ENCODE assay signal across 22 cellular contexts in the genomic region with DNA sequence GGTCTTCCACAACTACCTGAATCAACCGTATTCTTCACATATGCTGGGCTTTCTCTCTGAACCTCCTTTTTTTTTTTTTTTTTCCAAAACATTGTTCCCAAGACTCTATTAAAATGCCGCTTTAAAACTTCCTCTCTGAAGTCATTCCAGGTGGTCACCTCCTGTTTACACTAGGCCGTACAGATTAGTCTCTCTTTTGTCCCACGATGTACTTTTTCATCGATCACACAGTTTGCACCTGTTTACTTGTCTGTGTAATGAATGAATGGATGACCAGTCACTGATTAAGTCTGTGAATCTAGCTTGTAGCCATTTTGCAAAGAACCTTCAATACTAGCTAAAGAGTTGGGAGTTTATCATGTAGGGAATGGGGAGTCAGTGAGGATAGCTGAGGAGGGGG. TPM values are rescaled to one million over a fixed set of nuclear protein-coding genes. Genes with fewer than 3 reads are reported as not detected.
DNase-seq lines count a peak whose midpoint lies in the region; ATAC-seq, FAIRE-seq and TF ChIP-seq lines count a peak whose summit lies in the region.
"Had no signal": no experiment of that assay in that cellular context is flagged by ENCODE, and none has a peak within 500 bp of the region (broad histone marks: within the 10 kb centered on the region; RNA-seq: fewer than 3 reads in every experiment).

No MANE protein-coding gene starts in this region.

- no peaks in the 10 kb centered on the region for H4K20me1 ChIP-seq in HepG2 (ENCODE audit: insufficient read depth, low read length)

- H3K4me3 ChIP-seq in HepG2 (replicated peaks in 1 of 3; ENCODE audit: insufficient read depth in 1 of 3, low read depth in 2 of 3, low read length in 3 of 3) (no peak overlapping the region), right lobe of liver (no peak overlapping the region)
- H3K4me3 ChIP-seq: GM23338 had no signal

- H3K4me3 Mint-ChIP-seq in progenitor cell of endocrine pancreas (ENCODE audit: low read depth) = peak overlapping the region; percentile 3
- H3K4me3 Mint-ChIP-seq in activated naive CD8-positive, alpha-beta T cell treated with anti-CD3 and anti-CD28 coated beads, Interleukin-2, amount 50 U/mL, for 24 hours = no peak overlapping the region
- H3K4me3 Mint-ChIP-seq: CD4-positive, alpha-beta memory T cell; GM23338; H9 had no signal

- POLR2A ChIA-PET in HepG2 (lab: Yijun Ruan, JAX) = interaction anchor here (0.7 kb wide), 1 partner anchor 74 kb away, joined by 3 read pairs; the partner anchor contains the start of gene TP53I3

- H3K9ac ChIP-seq in HepG2 (ENCODE audit: insufficient read depth, low read depth, low read length) = no peak overlapping the region

- TF ChIP-seq EP300 in HepG2 (IDR thresholded peaks at IDR 0.05; ENCODE audit: low read depth in 2 of 2, low read length in 2 of 2) (peak in 1 of 2 experiments; percentile 55; a peak in 1 of 4 replicates), HepG2 (CRISPR knock-in tag; IDR thresholded peaks at IDR 0.05; ENCODE audit: borderline replicate concordance) (no peak)

- no peak for TF ChIP-seq POLR2A in HepG2 (IDR thresholded peaks at IDR 0.05; ENCODE audit: insufficient read depth in 1 of 2, low read depth in 2 of 2, low read length in 2 of 2)
- no peak for TF ChIP-seq POLR2A in right lobe of liver (IDR thresholded peaks at IDR 0.05)

- FAIRE-seq in HepG2 (lab: Jason Lieb, UNC) = no peak
- FAIRE-seq: GM12891, GM18507 had no signal

- no peak overlapping the region for H2AFZ ChIP-seq in HepG2 (ENCODE audit: low read length)
- H2AFZ ChIP-seq: GM23338 had no signal

- peak; percentile 60 for DNase-seq in HepG2 (ENCODE audit: low spot score)
- DNase-seq in right lobe of liver = no peak
- peak; percentile 80 for DNase-seq in NCI-H146 treated with DMSO at 0.1 percent for 48 hours (lab: John Stamatoyannopoulos, UW; ENCODE audit: unreplicated experiment)
- no peak for DNase-seq in progenitor cell of endocrine pancreas (ENCODE audit: low spot score, unreplicated experiment)
- no peak for DNase-seq in activated naive CD8-positive, alpha-beta T cell treated with anti-CD3 and anti-CD28 coated beads, Interleukin-2, amount 50 U/mL, for 24 hours
- no peak for DNase-seq in NCI-H2029 (lab: John Stamatoyannopoulos, UW)
- DNase-seq: C1 segment of cervical spinal cord; CD4-positive, alpha-beta memory T cell; COR-L47; DMS153; DMS79 treated with DMSO at 0.1 percent for 48 hours; GF-D8; H9 had no signal

- H3K9me3 ChIP-seq in HepG2 (ENCODE audit: low read length) = no peaks in the 10 kb centered on the region
- no peaks in the 10 kb centered on the region for H3K9me3 ChIP-seq in right lobe of liver

- no peak for TF ChIP-seq CTCF in HepG2 (CRISPR knock-in tag; IDR thresholded peaks at IDR 0.05)
- no peak for TF ChIP-seq CTCF in right lobe of liver (IDR thresholded peaks at IDR 0.05)
- TF ChIP-seq CTCF in progenitor cell of endocrine pancreas (IDR thresholded peaks at IDR 0.05; ENCODE audit: unreplicated experiment) = no peak

- no peak overlapping the region for H3K27ac ChIP-seq in HepG2 (ENCODE audit: extremely low read length, insufficient read depth, low read length)
- H3K27ac ChIP-seq in right lobe of liver = no peak overlapping the region

- H3K27me3 ChIP-seq in HepG2 (ENCODE audit: control insufficient read depth in 1 of 2, insufficient read depth in 2 of 2, low read length in 2 of 2) (no peaks in the 10 kb centered on the region), right lobe of liver (no peaks in the 10 kb centered on the region)

- H3K9me3 Mint-ChIP-seq in progenitor cell of endocrine pancreas (ENCODE audit: low read depth) = peaks cover 9% of the 10 kb centered on the region
- no peaks in the 10 kb centered on the region for H3K9me3 Mint-ChIP-seq in activated naive CD8-positive, alpha-beta T cell treated with anti-CD3 and anti-CD28 coated beads, Interleukin-2, amount 50 U/mL, for 24 hours

- in situ Hi-C loops in HepG2 (cut with HindIII; ENCODE audit: extremely low pct_ligation_motif_present, low pct_unique_long_range_greater_than_20kb) = no loop called here

- H3K27me3 Mint-ChIP-seq in progenitor cell of endocrine pancreas = peaks cover 8% of the 10 kb centered on the region
- H3K27me3 Mint-ChIP-seq in activated naive CD8-positive, alpha-beta T cell treated with anti-CD3 and anti-CD28 coated beads, Interleukin-2, amount 50 U/mL, for 24 hours = no peaks in the 10 kb centered on the region
- H3K27me3 Mint-ChIP-seq: CD4-positive, alpha-beta memory T cell had no signal

- no peak for TF ChIP-seq RAD21 in HepG2 (CRISPR knock-in tag; IDR thresholded peaks at IDR 0.05)

- H3K27ac Mint-ChIP-seq in progenitor cell of endocrine pancreas = peak overlapping the region; percentile 92
- H3K27ac Mint-ChIP-seq in activated naive CD8-positive, alpha-beta T cell treated with anti-CD3 and anti-CD28 coated beads, Interleukin-2, amount 50 U/mL, for 24 hours = no peak overlapping the region
- H3K27ac Mint-ChIP-seq: CD4-positive, alpha-beta memory T cell; GM23338; H9 had no signal

- ATAC-seq in HepG2 (peak; percentile 78), right lobe of liver (no peak)
- no peak for ATAC-seq in activated naive CD8-positive, alpha-beta T cell treated with anti-CD3 and anti-CD28 coated beads, Interleukin-2, amount 50 U/mL, for 24 hours
- ATAC-seq: GM23338, HCT116 had no signal

- H3K4me1 ChIP-seq in HepG2 (ENCODE audit: insufficient read depth, low read length) (peaks cover 35% of the 10 kb centered on the region), right lobe of liver (peaks cover 0 to 3% (median 0%) of the 10 kb centered on the region in 4 donors)

- peak overlapping the region; percentile 45; the same call in 1 of the 2 replicates for H3K4me2 ChIP-seq in HepG2 (ENCODE audit: low read depth, low read length)
- H3K4me2 ChIP-seq: GM23338 had no signal

- peaks cover 31% of the 10 kb centered on the region for H3K36me3 Mint-ChIP-seq in progenitor cell of endocrine pancreas (ENCODE audit: insufficient read depth)
- peaks cover 7% of the 10 kb centered on the region for H3K36me3 Mint-ChIP-seq in activated naive CD8-positive, alpha-beta T cell treated with anti-CD3 and anti-CD28 coated beads, Interleukin-2, amount 50 U/mL, for 24 hours (ENCODE audit: low read depth)

- no peaks in the 10 kb centered on the region for H3K36me3 ChIP-seq in HepG2 (replicated peaks in 1 of 2; ENCODE audit: control insufficient read depth in 1 of 2, insufficient read depth in 2 of 2, low read length in 2 of 2)
- no peaks in the 10 kb centered on the region for H3K36me3 ChIP-seq in right lobe of liver

- intact Hi-C loops in HepG2 (cut with micrococcal nuclease; ENCODE audit: unreplicated experiment) (no loop called here), right lobe of liver (cut with DNase I) (no loop called here)

- no TSS peak for BruUV-seq in HepG2 (replicated peaks; lab: Mats Ljungman, UMichigan)

- WGBS in HepG2 (ENCODE audit: low lambda C conversion rate) = 5% methylated on average over 5 of the region's 5 CpGs
- 65% methylated on average over 5 of the region's 5 CpGs for WGBS in right lobe of liver (ENCODE audit: insufficient coverage, low coverage, low lambda C conversion rate, missing lambda C conversion rate)

- H3K4me1 Mint-ChIP-seq in progenitor cell of endocrine pancreas (ENCODE audit: low read depth) = peaks cover 27% of the 10 kb centered on the region
- H3K4me1 Mint-ChIP-seq in activated naive CD8-positive, alpha-beta T cell treated with anti-CD3 and anti-CD28 coated beads, Interleukin-2, amount 50 U/mL, for 24 hours = no peaks in the 10 kb centered on the region
- H3K4me1 Mint-ChIP-seq: CD4-positive, alpha-beta memory T cell; GM23338; H9 had no signal

- CTCF ChIA-PET in HepG2 (lab: Yijun Ruan, JAX; ENCODE audit: low intra/inter-chr PET ratio, low total read pairs) = no interaction called here

- no peaks in the 10 kb centered on the region for H3K79me2 ChIP-seq in HepG2 (ENCODE audit: insufficient read depth, low read length)

RNA-seq across cellular contexts. Expression of gene FAM228A, which starts 16.7 kb away (rescaled TPM):
- total RNA-seq in HepG2 (2016; rRNA removed; fragmentation: Illumina TruSeq; extraction: Trizol) (not detected in 2 replicates), right lobe of liver (under 1 TPM in 3 of 6 experiments, not detected in 3; 0.12 to 0.22 (median 0.18) TPM), progenitor cell of endocrine pancreas (0.31 and 0.80 TPM in 2 replicates)
- total RNA-seq in HepG2 (2016; cell fraction: cytosol; rRNA removed; fragmentation: Illumina TruSeq; extraction: Trizol; ENCODE audit: low read depth) = not detected in 2 replicates
- total RNA-seq in HepG2 (2016; cell fraction: insoluble cytoplasmic fraction; rRNA removed; fragmentation: Illumina TruSeq; extraction: Trizol) = not detected in 2 replicates
- not detected in 2 replicates for total RNA-seq in HepG2 (2016; cell fraction: membrane; rRNA removed; fragmentation: Illumina TruSeq; extraction: Trizol)
- total RNA-seq in HepG2 (2016; cell fraction: nucleus; rRNA removed; fragmentation: Illumina TruSeq; extraction: Trizol) = not detected in 2 replicates
- polyA plus RNA-seq in HepG2 (2011; rRNA removed) = not detected in 2 replicates
- polyA plus RNA-seq in HepG2 (2011; cell fraction: cytosol; rRNA removed) = not detected in 2 replicates
- polyA plus RNA-seq in HepG2 (2011; cell fraction: nucleus; rRNA removed) = not detected in 2 replicates
- 0.09 TPM in 1 of 2 replicates, not detected in the other for polyA plus RNA-seq in HepG2 (2012)
- not detected in 2 replicates for polyA plus RNA-seq in HepG2 (2016; cell fraction: cytosol; fragmentation: Illumina TruSeq; extraction: Trizol; ENCODE audit: low read depth)
- not detected in 2 replicates for polyA plus RNA-seq in HepG2 (2016; cell fraction: insoluble cytoplasmic fraction; fragmentation: Illumina TruSeq; extraction: Trizol; ENCODE audit: low read depth)
- not detected in 2 replicates for polyA plus RNA-seq in HepG2 (2016; cell fraction: membrane; fragmentation: Illumina TruSeq; extraction: Trizol; ENCODE audit: low read depth)
- not detected in 2 replicates for polyA plus RNA-seq in HepG2 (2016; cell fraction: nucleus; fragmentation: Illumina TruSeq; extraction: Trizol; ENCODE audit: insufficient read depth, low read depth)
- polyA minus RNA-seq in HepG2 (2011; rRNA and poly(A)+ RNA removed; ENCODE audit: low replicate concordance) = not detected in 2 replicates
- polyA minus RNA-seq in HepG2 (2011; cell fraction: cytosol; rRNA and poly(A)+ RNA removed) = not detected in 2 replicates
- polyA minus RNA-seq in HepG2 (2011; cell fraction: nucleus; rRNA and poly(A)+ RNA removed) = not detected in 2 replicates
- total RNA-seq: A172, A673, Daoy, G401, H4, H9 had no signal

RNA-seq across cellular contexts. Expression of gene FAM228B, which starts 34.9 kb away (rescaled TPM):
- total RNA-seq in HepG2 (2016; rRNA removed; fragmentation: Illumina TruSeq; extraction: Trizol) (0.45 and 1.1 TPM in 2 replicates), right lobe of liver (1 to 10 TPM; 2.8 to 4.6 (median 3.7) TPM), progenitor cell of endocrine pancreas (25.4 and 27.5 TPM in 2 replicates)
- 2.2 and 2.7 TPM in 2 replicates for total RNA-seq in HepG2 (2016; cell fraction: cytosol; rRNA removed; fragmentation: Illumina TruSeq; extraction: Trizol; ENCODE audit: low read depth)
- total RNA-seq in HepG2 (2016; cell fraction: insoluble cytoplasmic fraction; rRNA removed; fragmentation: Illumina TruSeq; extraction: Trizol) = 0.54 and 1.5 TPM in 2 replicates
- total RNA-seq in HepG2 (2016; cell fraction: membrane; rRNA removed; fragmentation: Illumina TruSeq; extraction: Trizol) = 1.1 and 1.2 TPM in 2 replicates
- 1.8 and 2.0 TPM in 2 replicates for total RNA-seq in HepG2 (2016; cell fraction: nucleus; rRNA removed; fragmentation: Illumina TruSeq; extraction: Trizol)
- polyA plus RNA-seq in HepG2 (2011; rRNA removed) = 0.79 and 0.99 TPM in 2 replicates
- 0.25 and 0.60 TPM in 2 replicates for polyA plus RNA-seq in HepG2 (2011; cell fraction: cytosol; rRNA removed)
- polyA plus RNA-seq in HepG2 (2011; cell fraction: nucleus; rRNA removed) = 0.92 and 1.5 TPM in 2 replicates
- 2.7 and 3.0 TPM in 2 replicates for polyA plus RNA-seq in HepG2 (2012)
- polyA plus RNA-seq in HepG2 (2016; cell fraction: cytosol; fragmentation: Illumina TruSeq; extraction: Trizol; ENCODE audit: low read depth) = 0.25 and 0.80 TPM in 2 replicates
- polyA plus RNA-seq in HepG2 (2016; cell fraction: insoluble cytoplasmic fraction; fragmentation: Illumina TruSeq; extraction: Trizol; ENCODE audit: low read depth) = 0.59 and 0.74 TPM in 2 replicates
- 0.38 TPM in 2 replicates for polyA plus RNA-seq in HepG2 (2016; cell fraction: membrane; fragmentation: Illumina TruSeq; extraction: Trizol; ENCODE audit: low read depth)
- polyA plus RNA-seq in HepG2 (2016; cell fraction: nucleus; fragmentation: Illumina TruSeq; extraction: Trizol; ENCODE audit: insufficient read depth, low read depth) = 1.7 and 1.9 TPM in 2 replicates
- polyA minus RNA-seq in HepG2 (2011; rRNA and poly(A)+ RNA removed; ENCODE audit: low replicate concordance) = 1.3 and 1.4 TPM in 2 replicates
- polyA minus RNA-seq in HepG2 (2011; cell fraction: cytosol; rRNA and poly(A)+ RNA removed) = 0.70 and 0.99 TPM in 2 replicates
- polyA minus RNA-seq in HepG2 (2011; cell fraction: nucleus; rRNA and poly(A)+ RNA removed) = 1.9 and 2.2 TPM in 2 replicates

RNA-seq across cellular contexts. Expression of gene PFN4, which starts 35.0 kb away (rescaled TPM):
- 0.20 TPM in 1 of 2 replicates, not detected in the other for total RNA-seq in HepG2 (2016; rRNA removed; fragmentation: Illumina TruSeq; extraction: Trizol)
- total RNA-seq in HepG2 (2016; cell fraction: cytosol; rRNA removed; fragmentation: Illumina TruSeq; extraction: Trizol; ENCODE audit: low read depth) = 0.30 TPM in 1 of 2 replicates, not detected in the other
- 0.27 TPM in 1 of 2 replicates, not detected in the other for total RNA-seq in HepG2 (2016; cell fraction: insoluble cytoplasmic fraction; rRNA removed; fragmentation: Illumina TruSeq; extraction: Trizol)
- total RNA-seq in HepG2 (2016; cell fraction: membrane; rRNA removed; fragmentation: Illumina TruSeq; extraction: Trizol) = not detected in 2 replicates
- total RNA-seq in HepG2 (2016; cell fraction: nucleus; rRNA removed; fragmentation: Illumina TruSeq; extraction: Trizol) = not detected in 2 replicates
- polyA plus RNA-seq in HepG2 (2011; rRNA removed) = 0.12 TPM in 1 of 2 replicates, not detected in the other
- polyA plus RNA-seq in HepG2 (2011; cell fraction: cytosol; rRNA removed) = not detected in 2 replicates
- not detected in 2 replicates for polyA plus RNA-seq in HepG2 (2011; cell fraction: nucleus; rRNA removed)
- not detected in 2 replicates for polyA plus RNA-seq in HepG2 (2012)
- 0.29 TPM in 1 of 2 replicates, not detected in the other for polyA plus RNA-seq in HepG2 (2016; cell fraction: cytosol; fragmentation: Illumina TruSeq; extraction: Trizol; ENCODE audit: low read depth)
- polyA plus RNA-seq in HepG2 (2016; cell fraction: insoluble cytoplasmic fraction; fragmentation: Illumina TruSeq; extraction: Trizol; ENCODE audit: low read depth) = not detected in 2 replicates
- not detected in 2 replicates for polyA plus RNA-seq in HepG2 (2016; cell fraction: membrane; fragmentation: Illumina TruSeq; extraction: Trizol; ENCODE audit: low read depth)
- not detected in 2 replicates for polyA plus RNA-seq in HepG2 (2016; cell fraction: nucleus; fragmentation: Illumina TruSeq; extraction: Trizol; ENCODE audit: insufficient read depth, low read depth)
- polyA minus RNA-seq in HepG2 (2011; rRNA and poly(A)+ RNA removed; ENCODE audit: low replicate concordance) = not detected in 2 replicates
- not detected in 2 replicates for polyA minus RNA-seq in HepG2 (2011; cell fraction: cytosol; rRNA and poly(A)+ RNA removed)
- not detected in 2 replicates for polyA minus RNA-seq in HepG2 (2011; cell fraction: nucleus; rRNA and poly(A)+ RNA removed)
- under 1 TPM in 4 of 6 experiments, not detected in 2; 0.22 to 0.66 (median 0.30) TPM for total RNA-seq in right lobe of liver
- 0.55 and 1.1 TPM in 2 replicates for total RNA-seq in progenitor cell of endocrine pancreas
- total RNA-seq: A673; CD4-positive, alpha-beta memory T cell; G401; H9 had no signal
- polyA plus RNA-seq: CD4-positive, alpha-beta memory T cell; GM23338 had no signal

Comparison
In these comparisons a context has a peak if more than half of its experiments do, and no peak if none do; other contexts are left out.
1. DNase-seq: peak in HepG2 (single experiment) and NCI-H146 treated with DMSO at 0.1 percent for 48 hours (single experiment); none in right lobe of liver (0 of 3), progenitor cell of endocrine pancreas (single experiment), activated naive CD8-positive, alpha-beta T cell treated with anti-CD3 and anti-CD28 coated beads, Interleukin-2, amount 50 U/mL, for 24 hours (single experiment) and NCI-H2029 (single experiment).